In genomic region chr15:83930813-83931212, GRCh38 we compare ENCODE assay signal across 1 cellular context.
TF ChIP-seq lines count a peak whose summit lies in the region.

No MANE protein-coding gene starts in this region.

TF ChIP-seq in HepG2, 621 proteins besides CTCF, POLR2A, EP300 and RAD21 (continued from another document):
- no peak for TF ChIP-seq REST (IDR thresholded peaks at IDR 0.05; ENCODE audit: borderline replicate concordance in 1 of 2, low read depth in 1 of 2, low read length in 2 of 2)
- no peak for TF ChIP-seq ZNF577 (CRISPR knock-in tag; IDR thresholded peaks at IDR 0.05; ENCODE audit: borderline replicate concordance, low read depth)
- TF ChIP-seq ZNF24 (IDR thresholded peaks at IDR 0.05): 0 out of 2 replicates have a peak, but pooled peaks have one; percentile 18
- no peak for TF ChIP-seq ZNF333 (CRISPR knock-in tag; IDR thresholded peaks at IDR 0.05; ENCODE audit: borderline replicate concordance)
- no peak for TF ChIP-seq NKX3-1 (CRISPR knock-in tag; IDR thresholded peaks at IDR 0.05)
- no peak for TF ChIP-seq ZNF589 (CRISPR knock-in tag; conservative IDR thresholded peaks at IDR 0.05)
